ENCODE assay signal across 1 cellular context in genomic region chr19:510606-511100, GRCh38.
A peak's percentile ranks its signal among the peaks of the same experiment; 100 is the strongest.
TF ChIP-seq lines count a peak whose summit lies in the region.

No MANE protein-coding gene starts in this region.

TF ChIP-seq in HEK293, 187 proteins besides CTCF, POLR2A, EP300 and RAD21 (continued from another document):
- TF ChIP-seq, protein P1, sequence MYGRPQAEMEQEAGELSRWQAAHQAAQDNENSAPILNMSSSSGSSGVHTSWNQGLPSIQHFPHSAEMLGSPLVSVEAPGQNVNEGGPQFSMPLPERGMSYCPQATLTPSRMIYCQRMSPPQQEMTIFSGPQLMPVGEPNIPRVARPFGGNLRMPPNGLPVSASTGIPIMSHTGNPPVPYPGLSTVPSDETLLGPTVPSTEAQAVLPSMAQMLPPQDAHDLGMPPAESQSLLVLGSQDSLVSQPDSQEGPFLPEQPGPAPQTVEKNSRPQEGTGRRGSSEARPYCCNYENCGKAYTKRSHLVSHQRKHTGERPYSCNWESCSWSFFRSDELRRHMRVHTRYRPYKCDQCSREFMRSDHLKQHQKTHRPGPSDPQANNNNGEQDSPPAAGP (tag by site-specific recombination; IDR thresholded peaks at IDR 0.05) = peak; percentile 71; the same call in 1 of the 2 replicates
- TF ChIP-seq ZBTB17 (tag by site-specific recombination; IDR thresholded peaks at IDR 0.05) = no peak
- TF ChIP-seq, protein P2, sequence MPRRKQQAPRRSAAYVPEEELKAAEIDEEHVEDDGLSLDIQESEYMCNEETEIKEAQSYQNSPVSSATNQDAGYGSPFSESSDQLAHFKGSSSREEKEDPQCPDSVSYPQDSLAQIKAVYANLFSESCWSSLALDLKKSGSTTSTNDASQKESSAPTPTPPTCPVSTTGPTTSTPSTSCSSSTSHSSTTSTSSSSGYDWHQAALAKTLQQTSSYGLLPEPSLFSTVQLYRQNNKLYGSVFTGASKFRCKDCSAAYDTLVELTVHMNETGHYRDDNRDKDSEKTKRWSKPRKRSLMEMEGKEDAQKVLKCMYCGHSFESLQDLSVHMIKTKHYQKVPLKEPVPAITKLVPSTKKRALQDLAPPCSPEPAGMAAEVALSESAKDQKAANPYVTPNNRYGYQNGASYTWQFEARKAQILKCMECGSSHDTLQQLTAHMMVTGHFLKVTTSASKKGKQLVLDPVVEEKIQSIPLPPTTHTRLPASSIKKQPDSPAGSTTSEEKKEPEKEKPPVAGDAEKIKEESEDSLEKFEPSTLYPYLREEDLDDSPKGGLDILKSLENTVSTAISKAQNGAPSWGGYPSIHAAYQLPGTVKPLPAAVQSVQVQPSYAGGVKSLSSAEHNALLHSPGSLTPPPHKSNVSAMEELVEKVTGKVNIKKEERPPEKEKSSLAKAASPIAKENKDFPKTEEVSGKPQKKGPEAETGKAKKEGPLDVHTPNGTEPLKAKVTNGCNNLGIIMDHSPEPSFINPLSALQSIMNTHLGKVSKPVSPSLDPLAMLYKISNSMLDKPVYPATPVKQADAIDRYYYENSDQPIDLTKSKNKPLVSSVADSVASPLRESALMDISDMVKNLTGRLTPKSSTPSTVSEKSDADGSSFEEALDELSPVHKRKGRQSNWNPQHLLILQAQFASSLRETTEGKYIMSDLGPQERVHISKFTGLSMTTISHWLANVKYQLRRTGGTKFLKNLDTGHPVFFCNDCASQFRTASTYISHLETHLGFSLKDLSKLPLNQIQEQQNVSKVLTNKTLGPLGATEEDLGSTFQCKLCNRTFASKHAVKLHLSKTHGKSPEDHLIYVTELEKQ (tag by site-specific recombination; IDR thresholded peaks at IDR 0.05; ENCODE audit: borderline replicate concordance) = no peak
- no peak for TF ChIP-seq ZNF311 (tag by site-specific recombination; IDR thresholded peaks at IDR 0.05; ENCODE audit: borderline replicate concordance)
- TF ChIP-seq ZNF202 (tag by site-specific recombination; IDR thresholded peaks at IDR 0.05; ENCODE audit: borderline replicate concordance) = no peak
- no peak; the same call in 1 of the 2 replicates for TF ChIP-seq ZNF324 (tag by site-specific recombination; IDR thresholded peaks at IDR 0.05)
- no peak for TF ChIP-seq ZNF510 (tag by site-specific recombination; IDR thresholded peaks at IDR 0.05; ENCODE audit: insufficient replicate concordance)
- no peak for TF ChIP-seq REPIN1 (tag by site-specific recombination; IDR thresholded peaks at IDR 0.05; ENCODE audit: low read depth)
- no peak for TF ChIP-seq HOXA7 (CRISPR knock-in tag; IDR thresholded peaks at IDR 0.05; ENCODE audit: borderline replicate concordance)
- TF ChIP-seq ZBTB7A (tag by site-specific recombination; IDR thresholded peaks at IDR 0.05; ENCODE audit: low read depth) = no peak
- TF ChIP-seq ZNF629 (tag by site-specific recombination; IDR thresholded peaks at IDR 0.05) = no peak
- no peak for TF ChIP-seq ZBTB49 (tag by site-specific recombination; IDR thresholded peaks at IDR 0.05; ENCODE audit: low read depth)
- TF ChIP-seq ZNF266 (tag by site-specific recombination; IDR thresholded peaks at IDR 0.05; ENCODE audit: low read depth) = no peak
- TF ChIP-seq, protein P3, sequence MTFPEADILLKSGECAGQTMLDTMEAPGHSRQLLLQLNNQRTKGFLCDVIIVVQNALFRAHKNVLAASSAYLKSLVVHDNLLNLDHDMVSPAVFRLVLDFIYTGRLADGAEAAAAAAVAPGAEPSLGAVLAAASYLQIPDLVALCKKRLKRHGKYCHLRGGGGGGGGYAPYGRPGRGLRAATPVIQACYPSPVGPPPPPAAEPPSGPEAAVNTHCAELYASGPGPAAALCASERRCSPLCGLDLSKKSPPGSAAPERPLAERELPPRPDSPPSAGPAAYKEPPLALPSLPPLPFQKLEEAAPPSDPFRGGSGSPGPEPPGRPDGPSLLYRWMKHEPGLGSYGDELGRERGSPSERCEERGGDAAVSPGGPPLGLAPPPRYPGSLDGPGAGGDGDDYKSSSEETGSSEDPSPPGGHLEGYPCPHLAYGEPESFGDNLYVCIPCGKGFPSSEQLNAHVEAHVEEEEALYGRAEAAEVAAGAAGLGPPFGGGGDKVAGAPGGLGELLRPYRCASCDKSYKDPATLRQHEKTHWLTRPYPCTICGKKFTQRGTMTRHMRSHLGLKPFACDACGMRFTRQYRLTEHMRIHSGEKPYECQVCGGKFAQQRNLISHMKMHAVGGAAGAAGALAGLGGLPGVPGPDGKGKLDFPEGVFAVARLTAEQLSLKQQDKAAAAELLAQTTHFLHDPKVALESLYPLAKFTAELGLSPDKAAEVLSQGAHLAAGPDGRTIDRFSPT (tag by site-specific recombination; IDR thresholded peaks at IDR 0.05) = no peak
- TF ChIP-seq, protein P4, sequence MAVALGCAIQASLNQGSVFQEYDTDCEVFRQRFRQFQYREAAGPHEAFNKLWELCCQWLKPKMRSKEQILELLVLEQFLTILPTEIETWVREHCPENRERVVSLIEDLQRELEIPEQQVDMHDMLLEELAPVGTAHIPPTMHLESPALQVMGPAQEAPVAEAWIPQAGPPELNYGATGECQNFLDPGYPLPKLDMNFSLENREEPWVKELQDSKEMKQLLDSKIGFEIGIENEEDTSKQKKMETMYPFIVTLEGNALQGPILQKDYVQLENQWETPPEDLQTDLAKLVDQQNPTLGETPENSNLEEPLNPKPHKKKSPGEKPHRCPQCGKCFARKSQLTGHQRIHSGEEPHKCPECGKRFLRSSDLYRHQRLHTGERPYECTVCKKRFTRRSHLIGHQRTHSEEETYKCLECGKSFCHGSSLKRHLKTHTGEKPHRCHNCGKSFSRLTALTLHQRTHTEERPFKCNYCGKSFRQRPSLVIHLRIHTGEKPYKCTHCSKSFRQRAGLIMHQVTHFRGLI (tag by site-specific recombination; IDR thresholded peaks at IDR 0.05) = no peak
- peak; percentile 61 for TF ChIP-seq ZNF335 (tag by site-specific recombination; conservative IDR thresholded peaks at IDR 0.05)
- TF ChIP-seq ZNF626 (tag by site-specific recombination; IDR thresholded peaks at IDR 0.05) = no peak
- TF ChIP-seq ZNF580 (tag by site-specific recombination; IDR thresholded peaks at IDR 0.05) = no peak
- TF ChIP-seq ZNF561 (tag by site-specific recombination; IDR thresholded peaks at IDR 0.05; ENCODE audit: borderline replicate concordance) = peak; percentile 49; the same call in 1 of the 2 replicates
- TF ChIP-seq ZNF157 (tag by site-specific recombination; IDR thresholded peaks at IDR 0.05) = no peak
- TF ChIP-seq ZBTB44 (tag by site-specific recombination; IDR thresholded peaks at IDR 0.05) = no peak
TF ChIP-seq in HEK293: peak in this region for 19.
